ENCODE assay signal across 10 cellular contexts in the genomic region with DNA sequence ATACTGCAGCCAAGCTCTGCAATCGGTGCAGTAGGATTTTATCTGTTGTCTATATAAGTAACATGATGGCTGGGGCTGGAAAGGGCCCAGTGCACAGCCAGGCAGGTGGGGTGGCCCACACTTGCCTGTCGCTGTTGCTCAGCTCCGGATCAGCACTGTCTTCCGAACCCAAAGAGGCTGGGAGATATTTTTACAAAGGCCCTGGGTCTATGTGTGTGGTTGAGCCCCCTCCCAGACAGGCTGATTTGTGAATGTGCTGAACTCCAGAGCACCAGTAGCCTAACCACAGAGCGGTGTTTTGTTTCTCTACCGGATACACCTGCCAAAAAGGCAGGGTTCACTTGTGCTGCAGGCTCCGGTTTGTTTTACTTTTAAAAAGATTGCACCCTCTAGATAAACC. TPM values are rescaled to one million over a fixed set of nuclear protein-coding genes. Genes with fewer than 3 reads are reported as not detected.
DNase-seq lines count a peak whose midpoint lies in the region; ATAC-seq and TF ChIP-seq lines count a peak whose summit lies in the region.
"Had no signal": no experiment of that assay in that cellular context is flagged by ENCODE, and none has a peak within 500 bp of the region (broad histone marks: within the 10 kb centered on the region; RNA-seq: fewer than 3 reads in every experiment).

No MANE protein-coding gene starts in this region.

- ATAC-seq in GM18873 (IDR thresholded peaks at IDR 0.05; ENCODE audit: low FRiP score, unreplicated experiment) (peak; percentile 52), HG02938 (IDR thresholded peaks at IDR 0.05; ENCODE audit: unreplicated experiment) (peak; percentile 74), omental fat pad (ENCODE audit: low FRiP score) (no peak)

- TF ChIP-seq CTCF in omental fat pad (IDR thresholded peaks at IDR 0.05), result no peak

- DNase-seq in T-helper 9 cell, result peak; percentile 47
- DNase-seq in myocyte (ENCODE audit: low read depth), result peak; percentile 62
- DNase-seq in mesenteric fat pad (ENCODE audit: low spot score), result no peak
- no peak for DNase-seq in hypothalamus (lab: John Stamatoyannopoulos, UW)
- no peak for DNase-seq in omental fat pad (ENCODE audit: low spot score)
- no peak for DNase-seq in Kasumi-1 (lab: John Stamatoyannopoulos, UW)
- DNase-seq: IMR-90 had no signal

RNA-seq across cellular contexts. Expression of gene CHRNA9, which starts 33.5 kb away (rescaled TPM):
- total RNA-seq in myocyte (0.62 TPM in 1 of 2 replicates, not detected in the other), mesenteric fat pad (not detected), omental fat pad (not detected)
- 0.91 TPM for polyA plus RNA-seq in myocyte (2012)
- total RNA-seq: fibroblast of lung, IMR-90 had no signal
- polyA plus RNA-seq: fibroblast of lung, IMR-90 had no signal

Comparison
In these comparisons a context has a peak if more than half of its experiments do, and no peak if none do; other contexts are left out.
1. DNase-seq: peak in T-helper 9 cell (single experiment) and myocyte (single experiment); none in mesenteric fat pad (single experiment), hypothalamus (0 of 51), omental fat pad (single experiment) and Kasumi-1 (0 of 2).